ENCODE assay signal across 23 cellular contexts in genomic region chr13:24222756-24223155, GRCh38.
"Had no signal": no experiment of that assay in that cellular context is flagged by ENCODE, and none has a peak within 500 bp of the region (broad histone marks: within the 10 kb centered on the region; RNA-seq: fewer than 3 reads in every experiment).

No MANE protein-coding gene starts in this region.

- H3K27me3 ChIP-seq: MG63 had no signal

- H3K9me2 ChIP-seq: SK-N-SH had no signal

- H3K9me3 ChIP-seq: MG63, SK-N-SH had no signal

- H3K4me3 ChIP-seq: MG63 had no signal

- H3K9ac ChIP-seq: SK-N-SH had no signal

- ATAC-seq: Panc1 had no signal

- H3K4me2 ChIP-seq: SK-N-SH had no signal

- DNase-seq: IMR-90, Karpas-422, KG1, MG63, NCI-H1092, NCI-H1105 treated with DMSO at 0.1 percent for 48 hours, NCI-H1417 treated with DMSO at 0.1 percent for 48 hours, NCI-H146, NCI-H1694 treated with DMSO at 0.1 percent for 48 hours, NCI-H1930, NCI-H2081 treated with DMSO at 0.1 percent for 48 hours, NCI-H2171, NCI-H226, NCI-H446, NCI-H510A, NCI-H524 treated with DMSO at 0.1 percent for 48 hours, NCI-H69, NCI-H774, SHP77, SK-N-SH, SW 1271 had no signal

- H3K36me3 ChIP-seq: MG63 had no signal

- H3K27ac ChIP-seq: RWPE1 had no signal
